In genomic region chr20:58497076-58497665, GRCh38 we compare ENCODE assay signal across 20 cellular contexts. TPM values are rescaled to one million over a fixed set of nuclear protein-coding genes. Genes with fewer than 3 reads are reported as not detected.
DNase-seq lines count a peak whose midpoint lies in the region; ATAC-seq, FAIRE-seq and TF ChIP-seq lines count a peak whose summit lies in the region.
"Had no signal": no experiment of that assay in that cellular context is flagged by ENCODE, and none has a peak within 500 bp of the region (broad histone marks: within the 10 kb centered on the region; RNA-seq: fewer than 3 reads in every experiment).

No MANE protein-coding gene starts in this region.

- H3K4me3 Mint-ChIP-seq in neural crest cell = peak overlapping the region; percentile 29
- H3K4me3 Mint-ChIP-seq: B cell; CD8-positive, alpha-beta T cell; IgD-negative memory B cell had no signal

- peak; percentile 86 for FAIRE-seq in HTR-8/SVneo (lab: Jason Lieb, UNC)
- FAIRE-seq: GM12878, H54, HepG2 had no signal

- H3K36me3 ChIP-seq in H7 (replicated peaks; ENCODE audit: control insufficient read depth, insufficient read depth, low read length) = no peaks in the 10 kb centered on the region
- H3K36me3 ChIP-seq: BLaER1 treated with 17β-estradiol and CSF1 and Interleukin-3, amounts not matched to agents 10 nM and 100 nM had no signal

- H3K36me3 Mint-ChIP-seq in neural crest cell (ENCODE audit: low read depth) = no peaks in the 10 kb centered on the region
- H3K36me3 Mint-ChIP-seq: CD8-positive, alpha-beta T cell had no signal

- DNase-seq in H7 = peak; percentile 32
- DNase-seq in HTR-8/SVneo (ENCODE audit: insufficient read length, low spot score) = no peak
- DNase-seq in neural crest cell (ENCODE audit: low read depth, low spot score) = no peak
- peak; percentile 22 for DNase-seq in ureter (ENCODE audit: low spot score)
- DNase-seq in germinal center (ENCODE audit: low spot score) = no peak
- DNase-seq: Calu3; CD8-positive, alpha-beta T cell; DMS53; DND-41; EL; GM23248; KBM-7 had no signal

- H3K27me3 Mint-ChIP-seq in neural crest cell (ENCODE audit: low read depth) = no peaks in the 10 kb centered on the region
- H3K27me3 Mint-ChIP-seq: IgD-negative memory B cell had no signal

- ATAC-seq in HG02642 (IDR thresholded peaks at IDR 0.05; ENCODE audit: poor library complexity, unreplicated experiment) = no peak
- ATAC-seq: CD8-positive, alpha-beta T cell; GM12878; HepG2 had no signal

- H3K27ac Mint-ChIP-seq in neural crest cell (ENCODE audit: unreplicated experiment) = no peak overlapping the region
- H3K27ac Mint-ChIP-seq: B cell; CD8-positive, alpha-beta T cell had no signal

- H3K4me1 Mint-ChIP-seq in neural crest cell = peaks cover 30% of the 10 kb centered on the region
- H3K4me1 Mint-ChIP-seq: B cell, IgD-negative memory B cell had no signal

- no peaks in the 10 kb centered on the region for H3K27me3 ChIP-seq in H7 (ENCODE audit: control insufficient read depth, insufficient read depth, low read length)
- H3K27me3 ChIP-seq: BLaER1 treated with 17β-estradiol and CSF1 and Interleukin-3, amounts not matched to agents 10 nM and 100 nM had no signal

- H3K9me3 Mint-ChIP-seq in neural crest cell = peaks cover 10% of the 10 kb centered on the region

- no peak for TF ChIP-seq CTCF in neural crest cell (conservative IDR thresholded peaks at IDR 0.05)

- no peak overlapping the region for H3K4me3 ChIP-seq in H7 (ENCODE audit: insufficient read depth, low read depth, low read length)
- H3K4me3 ChIP-seq: BLaER1 treated with 17β-estradiol and CSF1 and Interleukin-3, amounts not matched to agents 10 nM and 100 nM; GM12878; GM23248 had no signal

RNA-seq across cellular contexts. Expression of gene APCDD1L, which starts 18.0 kb away (rescaled TPM):
- total RNA-seq in H7 (2014; rRNA removed; shearing (Covaris generic)) = 1.5 and 2.6 TPM in 2 replicates
- total RNA-seq in neural crest cell (not detected in 2 replicates), ureter (2.3 TPM)
- total RNA-seq: B cell; Calu3; CD8-positive, alpha-beta T cell; G401; GM12878; HepG2 had no signal

Comparison
In these comparisons a context has a peak if more than half of its experiments do, and no peak if none do; other contexts are left out.
1. DNase-seq: peak in H7 (single experiment) and ureter (single experiment); none in HTR-8/SVneo (single experiment), neural crest cell (single experiment) and germinal center (single experiment).